21 cellular contexts compared by ENCODE assay signal in the genomic region with DNA sequence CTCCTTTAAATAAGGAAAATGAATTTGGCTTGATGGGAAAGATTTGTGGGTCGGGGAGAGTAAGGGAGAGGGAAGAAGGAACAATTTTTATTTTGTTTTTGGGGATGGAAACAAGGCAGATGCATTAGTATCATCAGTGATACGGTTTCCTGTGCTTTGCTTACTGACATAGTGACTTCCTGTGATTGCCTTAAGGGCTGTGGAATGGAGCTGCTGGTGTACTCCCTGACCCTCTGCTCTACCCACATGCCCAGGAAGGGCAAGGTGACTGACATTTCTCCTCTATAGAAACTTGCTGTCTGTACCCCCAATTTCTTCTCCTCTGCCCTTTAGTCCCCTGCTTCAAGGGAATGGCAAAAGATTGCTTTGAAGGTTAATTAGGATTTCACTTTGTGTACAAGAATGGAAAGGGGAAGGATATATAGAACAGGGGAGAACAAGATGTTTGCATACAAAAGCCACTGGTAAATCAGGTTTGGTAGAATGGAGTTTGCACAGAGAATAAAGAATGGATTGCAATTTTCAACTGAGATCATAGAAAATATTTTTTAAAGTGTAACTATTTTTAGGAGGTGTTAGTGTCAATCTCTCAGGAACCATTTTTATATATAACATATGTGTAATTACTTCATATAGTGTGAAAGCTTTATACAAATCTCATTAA.
DNase-seq lines count a peak whose midpoint lies in the region; ATAC-seq lines count a peak whose summit lies in the region.
"Had no signal": no experiment of that assay in that cellular context is flagged by ENCODE, and none has a peak within 500 bp of the region (broad histone marks: within the 10 kb centered on the region; RNA-seq: fewer than 3 reads in every experiment).

No MANE protein-coding gene starts in this region.

- no peak overlapping the region for H3K27ac Mint-ChIP-seq in activated CD8-positive, alpha-beta memory T cell treated with anti-CD3 and anti-CD28 coated beads, Interleukin-2, amount 10 ng/mL, durations not matched to agents 7 days and 5 days
- peak overlapping the region; percentile 72 for H3K27ac Mint-ChIP-seq in dendritic cell treated with granulocyte-macrophage colony-stimulating factor and Interleukin-4, amounts not matched to agents 40 ng/mL and 50 ng/mL, for 4 days
- H3K27ac Mint-ChIP-seq in stimulated activated naive CD8-positive, alpha-beta T cell treated with anti-CD3 and anti-CD28 coated beads, Interleukin-15, amount 100 ng/mL, for 72 hours: no peak overlapping the region
- H3K27ac Mint-ChIP-seq: brain; stimulated activated naive B cell treated with anti-CD40 and anti-IgM and Interleukin-4, amounts not matched to agents 10 μg/mL and 1 μg/mL and 100 μg/mL, for 72 hours; T-helper 2 cell treated with Interferon-gamma antibody and Interleukin-4, amounts not matched to agents 5 μg/mL and 100 μg/mL, for 36 hours had no signal

- H3K27me3 Mint-ChIP-seq in activated CD8-positive, alpha-beta memory T cell treated with anti-CD3 and anti-CD28 coated beads, Interleukin-2, amount 10 ng/mL, durations not matched to agents 7 days and 5 days: no peaks in the 10 kb centered on the region
- no peaks in the 10 kb centered on the region for H3K27me3 Mint-ChIP-seq in dendritic cell treated with granulocyte-macrophage colony-stimulating factor and Interleukin-4, amounts not matched to agents 40 ng/mL and 50 ng/mL, for 4 days
- peaks cover 18% of the 10 kb centered on the region for H3K27me3 Mint-ChIP-seq in stimulated activated naive CD8-positive, alpha-beta T cell treated with anti-CD3 and anti-CD28 coated beads, Interleukin-15, amount 100 ng/mL, for 72 hours
- H3K27me3 Mint-ChIP-seq: naive B cell; stimulated activated naive B cell treated with anti-CD40 and anti-IgM and Interleukin-4, amounts not matched to agents 10 μg/mL and 1 μg/mL and 100 μg/mL, for 72 hours had no signal

- no peaks in the 10 kb centered on the region for H3K9me3 Mint-ChIP-seq in activated CD8-positive, alpha-beta memory T cell treated with anti-CD3 and anti-CD28 coated beads, Interleukin-2, amount 10 ng/mL, durations not matched to agents 7 days and 5 days (ENCODE audit: low read depth)
- no peaks in the 10 kb centered on the region for H3K9me3 Mint-ChIP-seq in dendritic cell treated with granulocyte-macrophage colony-stimulating factor and Interleukin-4, amounts not matched to agents 40 ng/mL and 50 ng/mL, for 4 days
- no peaks in the 10 kb centered on the region for H3K9me3 Mint-ChIP-seq in stimulated activated naive CD8-positive, alpha-beta T cell treated with anti-CD3 and anti-CD28 coated beads, Interleukin-15, amount 100 ng/mL, for 72 hours
- H3K9me3 Mint-ChIP-seq: naive B cell; stimulated activated naive B cell treated with anti-CD40 and anti-IgM and Interleukin-4, amounts not matched to agents 10 μg/mL and 1 μg/mL and 100 μg/mL, for 72 hours; T-helper 2 cell treated with Interferon-gamma antibody and Interleukin-4, amounts not matched to agents 5 μg/mL and 100 μg/mL, for 36 hours had no signal

- CTCF ChIA-PET in activated CD8-positive, alpha-beta memory T cell treated with anti-CD3 and anti-CD28 coated beads, Interleukin-2, amount 10 ng/mL, durations not matched to agents 7 days and 5 days (lab: Charles Lee): interaction anchor here (1.0 to 3.9 kb wide), 4 partner anchors 11 to 55 kb away, joined by 3 to 17 read pairs (median 3); no protein-coding TSS in a partner anchor

- intact Hi-C loops in dendritic cell treated with granulocyte-macrophage colony-stimulating factor and Interleukin-4, amounts not matched to agents 40 ng/mL and 50 ng/mL, for 4 days (cut with micrococcal nuclease): no loop called here

- peak; percentile 79 for ATAC-seq in activated CD8-positive, alpha-beta memory T cell treated with anti-CD3 and anti-CD28 coated beads, Interleukin-2, amount 10 ng/mL, durations not matched to agents 7 days and 5 days
- peak; percentile 72 for ATAC-seq in stimulated activated naive CD8-positive, alpha-beta T cell treated with anti-CD3 and anti-CD28 coated beads, Interleukin-15, amount 100 ng/mL, for 72 hours
- ATAC-seq in HG03095 (IDR thresholded peaks at IDR 0.05; ENCODE audit: unreplicated experiment): no peak
- ATAC-seq: stimulated activated naive B cell treated with anti-CD40 and anti-IgM and Interleukin-4, amounts not matched to agents 10 μg/mL and 1 μg/mL and 100 μg/mL, for 72 hours had no signal

- peaks cover 2% of the 10 kb centered on the region for H3K36me3 Mint-ChIP-seq in activated CD8-positive, alpha-beta memory T cell treated with anti-CD3 and anti-CD28 coated beads, Interleukin-2, amount 10 ng/mL, durations not matched to agents 7 days and 5 days
- H3K36me3 Mint-ChIP-seq in dendritic cell treated with granulocyte-macrophage colony-stimulating factor and Interleukin-4, amounts not matched to agents 40 ng/mL and 50 ng/mL, for 4 days (ENCODE audit: low read depth): no peaks in the 10 kb centered on the region
- H3K36me3 Mint-ChIP-seq: brain; naive B cell; stimulated activated naive B cell treated with anti-CD40 and anti-IgM and Interleukin-4, amounts not matched to agents 10 μg/mL and 1 μg/mL and 100 μg/mL, for 72 hours had no signal

- peak; percentile 52 for DNase-seq in activated CD8-positive, alpha-beta memory T cell treated with anti-CD3 and anti-CD28 coated beads, Interleukin-2, amount 10 ng/mL, durations not matched to agents 7 days and 5 days
- no peak for DNase-seq in activated CD8-positive, alpha-beta memory T cell treated with anti-CD3 and anti-CD28 coated beads, Interleukin-2, amount 50 U/mL, for 48 hours
- DNase-seq in HT-29 (ENCODE audit: low spot score) (peak; percentile 47), DMS 273 treated with DMSO at 0.1 percent for 48 hours (lab: John Stamatoyannopoulos, UW) (no peak)
- DNase-seq in stimulated activated naive CD8-positive, alpha-beta T cell treated with anti-CD3 and anti-CD28 coated beads, Interleukin-15, amount 100 ng/mL, for 72 hours: no peak
- DNase-seq in central memory CD4-positive, alpha-beta T cell: no peak
- DNase-seq: activated naive CD4-positive, alpha-beta T cell treated with anti-CD3 and anti-CD28 coated beads, Interleukin-2, amount 50 U/mL, for 16 hours; activated T-cell treated with anti-CD3 and anti-CD28 coated beads for 4 hours; DMS79; dorsolateral prefrontal cortex; MV-4-11; naive B cell; NCI-H2081; NCI-H524; spleen; stimulated activated naive B cell treated with anti-CD40 and anti-IgM and Interleukin-4, amounts not matched to agents 10 μg/mL and 1 μg/mL and 100 μg/mL, for 72 hours; upper lobe of left lung had no signal

- H3K4me1 Mint-ChIP-seq in activated CD8-positive, alpha-beta memory T cell treated with anti-CD3 and anti-CD28 coated beads, Interleukin-2, amount 10 ng/mL, durations not matched to agents 7 days and 5 days: peaks cover 24% of the 10 kb centered on the region
- peaks cover 51% of the 10 kb centered on the region for H3K4me1 Mint-ChIP-seq in dendritic cell treated with granulocyte-macrophage colony-stimulating factor and Interleukin-4, amounts not matched to agents 40 ng/mL and 50 ng/mL, for 4 days (ENCODE audit: low read depth)
- peaks cover 15% of the 10 kb centered on the region for H3K4me1 Mint-ChIP-seq in stimulated activated naive CD8-positive, alpha-beta T cell treated with anti-CD3 and anti-CD28 coated beads, Interleukin-15, amount 100 ng/mL, for 72 hours
- H3K4me1 Mint-ChIP-seq: brain, naive B cell had no signal

- no peak overlapping the region for H3K4me3 Mint-ChIP-seq in activated CD8-positive, alpha-beta memory T cell treated with anti-CD3 and anti-CD28 coated beads, Interleukin-2, amount 10 ng/mL, durations not matched to agents 7 days and 5 days
- no peak overlapping the region for H3K4me3 Mint-ChIP-seq in dendritic cell treated with granulocyte-macrophage colony-stimulating factor and Interleukin-4, amounts not matched to agents 40 ng/mL and 50 ng/mL, for 4 days
- H3K4me3 Mint-ChIP-seq in stimulated activated naive CD8-positive, alpha-beta T cell treated with anti-CD3 and anti-CD28 coated beads, Interleukin-15, amount 100 ng/mL, for 72 hours: no peak overlapping the region
- H3K4me3 Mint-ChIP-seq: brain; naive B cell; stimulated activated naive B cell treated with anti-CD40 and anti-IgM and Interleukin-4, amounts not matched to agents 10 μg/mL and 1 μg/mL and 100 μg/mL, for 72 hours; T-helper 2 cell treated with Interferon-gamma antibody and Interleukin-4, amounts not matched to agents 5 μg/mL and 100 μg/mL, for 36 hours had no signal

Comparison
In these comparisons a context has a peak if more than half of its experiments do, and no peak if none do; other contexts are left out.
1. DNase-seq: peak in activated CD8-positive, alpha-beta memory T cell treated with anti-CD3 and anti-CD28 coated beads, Interleukin-2, amount 10 ng/mL, durations not matched to agents 7 days and 5 days (single experiment) and HT-29 (single experiment); none in activated CD8-positive, alpha-beta memory T cell treated with anti-CD3 and anti-CD28 coated beads, Interleukin-2, amount 50 U/mL, for 48 hours (single experiment), stimulated activated naive CD8-positive, alpha-beta T cell treated with anti-CD3 and anti-CD28 coated beads, Interleukin-15, amount 100 ng/mL, for 72 hours (0 of 2), central memory CD4-positive, alpha-beta T cell (single experiment) and DMS 273 treated with DMSO at 0.1 percent for 48 hours (single experiment).